19 cellular contexts compared by ENCODE assay signal in genomic region chr6:35304299-35304698, GRCh38. TPM values are rescaled to one million over a fixed set of nuclear protein-coding genes. Genes with fewer than 3 reads are reported as not detected.
DNase-seq lines count a peak whose midpoint lies in the region; ATAC-seq and TF ChIP-seq lines count a peak whose summit lies in the region.
"Had no signal": no experiment of that assay in that cellular context is flagged by ENCODE, and none has a peak within 500 bp of the region (broad histone marks: within the 10 kb centered on the region; RNA-seq: fewer than 3 reads in every experiment).

No MANE protein-coding gene starts in this region.

- H4K20me1 ChIP-seq in OCI-LY7 (ENCODE audit: insufficient read depth, low read length) = no peaks in the 10 kb centered on the region

- H3K36me3 Mint-ChIP-seq in activated naive CD4-positive, alpha-beta T cell treated with anti-CD3 and anti-CD28 coated beads, Interleukin-2, amount 10 ng/mL, durations not matched to agents 7 days and 5 days = peaks cover 69% of the 10 kb centered on the region
- H3K36me3 Mint-ChIP-seq in activated B cell treated with CpG ODN at 0.5 μM for 24 hours (ENCODE audit: low read depth) = peaks cover 31% of the 10 kb centered on the region
- H3K36me3 Mint-ChIP-seq in immature natural killer cell = peaks cover 12 to 35% (median 22%) of the 10 kb centered on the region in 3 donors
- peaks cover 4% of the 10 kb centered on the region for H3K36me3 Mint-ChIP-seq in endothelial cell (ENCODE audit: low read depth, unreplicated experiment)

- no peaks in the 10 kb centered on the region for H3K9me2 ChIP-seq in OCI-LY7 (ENCODE audit: insufficient read depth, low read length)

- CTCF ChIA-PET in activated naive CD4-positive, alpha-beta T cell treated with anti-CD3 and anti-CD28 coated beads, Interleukin-2, amount 10 ng/mL, durations not matched to agents 7 days and 5 days (lab: Charles Lee) = interaction anchor here (1.6 to 1.7 kb wide), 2 partner anchors 18 to 24 kb away, joined by 5 to 7 read pairs; no protein-coding TSS in a partner anchor
- CTCF ChIA-PET in activated B cell treated with CpG ODN at 0.5 μM for 24 hours (lab: Charles Lee) (interaction anchor here (0.6 to 1.9 kb wide), 2 partner anchors 22 to 145 kb away, joined by 3 to 16 read pairs; no protein-coding TSS in a partner anchor), OCI-LY7 (lab: Charles Lee; ENCODE audit: unreplicated experiment) (no interaction called here)

- TF ChIP-seq CTCF in activated B cell treated with CpG ODN at 0.5 μM for 24 hours (IDR thresholded peaks at IDR 0.05) (no peak), endothelial cell (IDR thresholded peaks at IDR 0.05; ENCODE audit: unreplicated experiment) (no peak), OCI-LY7 (conservative IDR thresholded peaks at IDR 0.05; ENCODE audit: low read length) (no peak)

- H2AFZ ChIP-seq in OCI-LY7 (ENCODE audit: low read length) = no peak overlapping the region
- H2AFZ ChIP-seq: GM23248 had no signal

- H3K79me2 ChIP-seq in OCI-LY7 (ENCODE audit: insufficient read depth, low read depth, low read length) = peaks cover 24% of the 10 kb centered on the region; the same call in 1 of the 2 replicates

- peaks cover 88% of the 10 kb centered on the region for H3K4me1 Mint-ChIP-seq in activated naive CD4-positive, alpha-beta T cell treated with anti-CD3 and anti-CD28 coated beads, Interleukin-2, amount 10 ng/mL, durations not matched to agents 7 days and 5 days
- H3K4me1 Mint-ChIP-seq in activated B cell treated with CpG ODN at 0.5 μM for 24 hours (peaks cover 72% of the 10 kb centered on the region), immature natural killer cell (peaks cover 81 to 83% of the 10 kb centered on the region in 2 donors), endothelial cell (ENCODE audit: unreplicated experiment) (peaks cover 20% of the 10 kb centered on the region)
- peaks cover 87% of the 10 kb centered on the region for H3K4me1 Mint-ChIP-seq in stimulated activated naive CD8-positive, alpha-beta T cell treated with anti-CD3 and anti-CD28 coated beads, Interleukin-15, amount 100 ng/mL, for 72 hours

- peaks cover 49% of the 10 kb centered on the region for H3K4me1 ChIP-seq in OCI-LY7 (ENCODE audit: insufficient read depth, low read length, poor library complexity, severe bottlenecking)

- BruUV-seq in OCI-LY7 (replicated peaks; lab: Mats Ljungman, UMichigan) = no TSS peak

- POLR2A ChIA-PET in activated B cell treated with CpG ODN at 0.5 μM for 24 hours (lab: Charles Lee) (interaction anchor here (0.7 kb wide), 1 partner anchor 222 kb away, joined by 3 read pairs; no protein-coding TSS in a partner anchor), OCI-LY7 (lab: Charles Lee) (no interaction called here)

- no peak for DNase-seq in activated naive CD4-positive, alpha-beta T cell treated with anti-CD3 and anti-CD28 coated beads, Interleukin-2, amount 10 ng/mL, durations not matched to agents 7 days and 5 days
- no peak for DNase-seq in activated naive CD4-positive, alpha-beta T cell (lab: John Stamatoyannopoulos, UW)
- DNase-seq in activated B cell treated with CpG ODN at 0.5 μM for 24 hours (no peak), immature natural killer cell (no peak), T-helper 9 cell (no peak), endothelial cell (ENCODE audit: low spot score) (no peak), OCI-LY7 (ENCODE audit: low spot score) (no peak)
- no peak for DNase-seq in stimulated activated naive CD8-positive, alpha-beta T cell treated with anti-CD3 and anti-CD28 coated beads, Interleukin-15, amount 100 ng/mL, for 72 hours
- DNase-seq: activated CD4-positive, CD25-positive, alpha-beta regulatory T cell treated with anti-CD3 and anti-CD28 coated beads, Interleukin-2, amount 50 U/mL, for 72 hours; activated gamma-delta T cell; foreskin keratinocyte; GM23248; RPMI8226; stimulated activated CD4-positive, alpha-beta T cell treated with anti-CD3 and anti-CD28 coated beads, Interleukin-1b, Interleukin-23, amount 100 ng/mL, for 48 hours; SW 1271 had no signal

- H3K36me3 ChIP-seq in OCI-LY7 (ENCODE audit: insufficient read depth, low read length) = peaks cover 23% of the 10 kb centered on the region; the same call in 1 of the 2 replicates
- H3K36me3 ChIP-seq: right atrium auricular region, tibial nerve had no signal

- no peaks in the 10 kb centered on the region for H3K9me3 ChIP-seq in OCI-LY7 (ENCODE audit: low read length)
- H3K9me3 ChIP-seq: right atrium auricular region, tibial nerve had no signal

- no peaks in the 10 kb centered on the region for H3K9me3 Mint-ChIP-seq in activated naive CD4-positive, alpha-beta T cell treated with anti-CD3 and anti-CD28 coated beads, Interleukin-2, amount 10 ng/mL, durations not matched to agents 7 days and 5 days
- no peaks in the 10 kb centered on the region for H3K9me3 Mint-ChIP-seq in activated B cell treated with CpG ODN at 0.5 μM for 24 hours
- H3K9me3 Mint-ChIP-seq in immature natural killer cell = no peaks in the 10 kb centered on the region
- no peaks in the 10 kb centered on the region for H3K9me3 Mint-ChIP-seq in stimulated activated naive CD8-positive, alpha-beta T cell treated with anti-CD3 and anti-CD28 coated beads, Interleukin-15, amount 100 ng/mL, for 72 hours
- no peaks in the 10 kb centered on the region for H3K9me3 Mint-ChIP-seq in endothelial cell (ENCODE audit: unreplicated experiment)
- H3K9me3 Mint-ChIP-seq: endodermal cell, neural crest cell had no signal

- H3K4me3 Mint-ChIP-seq in activated naive CD4-positive, alpha-beta T cell treated with anti-CD3 and anti-CD28 coated beads, Interleukin-2, amount 10 ng/mL, durations not matched to agents 7 days and 5 days = peak overlapping the region; percentile 88
- H3K4me3 Mint-ChIP-seq in activated B cell treated with CpG ODN at 0.5 μM for 24 hours = peak overlapping the region; percentile 38
- peak overlapping the region; percentile 79 to 93 (median 89) for H3K4me3 Mint-ChIP-seq in immature natural killer cell
- peak overlapping the region; percentile 88 to 89 for H3K4me3 Mint-ChIP-seq in stimulated activated naive CD8-positive, alpha-beta T cell treated with anti-CD3 and anti-CD28 coated beads, Interleukin-15, amount 100 ng/mL, for 72 hours
- H3K4me3 Mint-ChIP-seq in endothelial cell (ENCODE audit: unreplicated experiment) = no peak overlapping the region
- H3K4me3 Mint-ChIP-seq: endodermal cell, neural crest cell had no signal

- H3K4me2 ChIP-seq in OCI-LY7 (ENCODE audit: low read length) = no peak overlapping the region

- peak overlapping the region; percentile 97 for H3K27ac Mint-ChIP-seq in activated naive CD4-positive, alpha-beta T cell treated with anti-CD3 and anti-CD28 coated beads, Interleukin-2, amount 10 ng/mL, durations not matched to agents 7 days and 5 days
- H3K27ac Mint-ChIP-seq in activated B cell treated with CpG ODN at 0.5 μM for 24 hours (peak overlapping the region; percentile 97), immature natural killer cell (peak overlapping the region; percentile 98 to 100 (median 99)), endothelial cell (ENCODE audit: unreplicated experiment) (no peak overlapping the region)
- H3K27ac Mint-ChIP-seq in stimulated activated naive CD8-positive, alpha-beta T cell treated with anti-CD3 and anti-CD28 coated beads, Interleukin-15, amount 100 ng/mL, for 72 hours = peak overlapping the region; percentile 71 to 86
- H3K27ac Mint-ChIP-seq: endodermal cell had no signal

- no peaks in the 10 kb centered on the region for H3K27me3 Mint-ChIP-seq in activated naive CD4-positive, alpha-beta T cell treated with anti-CD3 and anti-CD28 coated beads, Interleukin-2, amount 10 ng/mL, durations not matched to agents 7 days and 5 days
- H3K27me3 Mint-ChIP-seq in activated B cell treated with CpG ODN at 0.5 μM for 24 hours = no peaks in the 10 kb centered on the region
- peaks cover 3 to 13% (median 4%) of the 10 kb centered on the region in 3 donors for H3K27me3 Mint-ChIP-seq in immature natural killer cell (ENCODE audit: low read depth in 3 of 3)
- H3K27me3 Mint-ChIP-seq in stimulated activated naive CD8-positive, alpha-beta T cell treated with anti-CD3 and anti-CD28 coated beads, Interleukin-15, amount 100 ng/mL, for 72 hours = no peaks in the 10 kb centered on the region
- peaks cover 10% of the 10 kb centered on the region for H3K27me3 Mint-ChIP-seq in endothelial cell (ENCODE audit: unreplicated experiment)

- intact Hi-C loops in activated B cell treated with CpG ODN at 0.5 μM for 24 hours (cut with micrococcal nuclease) = no loop called here
- intact Hi-C loops in OCI-LY7 (cut with micrococcal nuclease; ENCODE audit: unreplicated experiment) = no loop called here

- H3K27ac ChIP-seq in OCI-LY7 (ENCODE audit: low read depth, low read length, poor library complexity, severe bottlenecking) = no peak overlapping the region
- H3K27ac ChIP-seq: GM23248, right atrium auricular region had no signal

- no peak overlapping the region for H3K4me3 ChIP-seq in OCI-LY7 (ENCODE audit: low read depth, low read length, poor library complexity, severe bottlenecking)
- H3K4me3 ChIP-seq: GM23248, right atrium auricular region, tibial nerve had no signal

- ATAC-seq in activated B cell treated with CpG ODN at 0.5 μM for 24 hours (ENCODE audit: low read depth) = no peak
- ATAC-seq in stimulated activated naive CD8-positive, alpha-beta T cell treated with anti-CD3 and anti-CD28 coated beads, Interleukin-15, amount 100 ng/mL, for 72 hours = no peak
- ATAC-seq: foreskin keratinocyte had no signal

RNA-seq across cellular contexts. Expression of gene DEF6, which starts 6.7 kb away (rescaled TPM):
- 68.7 and 79.9 TPM in 2 replicates for total RNA-seq in activated B cell treated with CpG ODN at 0.5 μM for 24 hours
- polyA plus RNA-seq in immature natural killer cell = 100 to 1,000 TPM in 1 of 3 donors, 10 to 100 TPM in 2; 90.7 to 226 (median 95.1) TPM
- 24.0 TPM for total RNA-seq in endothelial cell (ENCODE audit: unreplicated experiment)
- 56.8 and 60.0 TPM in 2 replicates for total RNA-seq in OCI-LY7 (2014; rRNA removed; shearing (Covaris generic))
- total RNA-seq in OCI-LY7 (2022) = 53.7 and 53.8 TPM in 2 replicates

RNA-seq across cellular contexts. Expression of gene PPARD, which starts 38.1 kb away (rescaled TPM):
- total RNA-seq in activated B cell treated with CpG ODN at 0.5 μM for 24 hours = 20.2 and 21.4 TPM in 2 replicates
- 1 to 10 TPM in 2 of 3 donors, under 1 TPM in 1; 0.98 to 6.0 (median 2.0) TPM for polyA plus RNA-seq in immature natural killer cell
- 38.7 TPM for total RNA-seq in endothelial cell (ENCODE audit: unreplicated experiment)
- 4.6 and 6.1 TPM in 2 replicates for total RNA-seq in OCI-LY7 (2014; rRNA removed; shearing (Covaris generic))
- 11.9 and 13.1 TPM in 2 replicates for total RNA-seq in OCI-LY7 (2022)

RNA-seq across cellular contexts. Expression of gene ZNF76, which starts 44.8 kb away (rescaled TPM):
- 54.8 and 57.9 TPM in 2 replicates for total RNA-seq in activated B cell treated with CpG ODN at 0.5 μM for 24 hours
- 10 to 100 TPM; 20.7 to 30.5 (median 27.9) TPM for polyA plus RNA-seq in immature natural killer cell
- total RNA-seq in endothelial cell (ENCODE audit: unreplicated experiment) = 26.4 TPM
- total RNA-seq in OCI-LY7 (2014; rRNA removed; shearing (Covaris generic)) = 29.6 and 31.0 TPM in 2 replicates
- total RNA-seq in OCI-LY7 (2022) = 59.5 and 65.4 TPM in 2 replicates
